In the genomic region with DNA sequence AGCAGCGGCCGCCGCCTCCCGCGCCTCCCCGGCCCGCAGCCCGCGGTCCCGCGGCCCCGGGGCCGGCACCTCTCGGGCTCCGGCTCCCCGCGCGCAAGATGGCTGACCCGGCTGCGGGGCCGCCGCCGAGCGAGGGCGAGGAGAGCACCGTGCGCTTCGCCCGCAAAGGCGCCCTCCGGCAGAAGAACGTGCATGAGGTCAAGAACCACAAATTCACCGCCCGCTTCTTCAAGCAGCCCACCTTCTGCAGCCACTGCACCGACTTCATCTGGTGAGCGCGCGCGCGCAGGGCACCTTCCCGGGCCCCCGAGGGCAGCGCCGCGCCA, we compare ENCODE assay signal across 9 cellular contexts. TPM values are rescaled to one million over a fixed set of nuclear protein-coding genes. Genes with fewer than 3 reads are reported as not detected.
DNase-seq lines count a peak whose midpoint lies in the region; ATAC-seq and TF ChIP-seq lines count a peak whose summit lies in the region.
"Had no signal": no experiment of that assay in that cellular context is flagged by ENCODE, and none has a peak within 500 bp of the region (broad histone marks: within the 10 kb centered on the region; RNA-seq: fewer than 3 reads in every experiment).

No MANE protein-coding gene starts in this region.

- H3K9me3 ChIP-seq in hepatocyte (ENCODE audit: low read depth), result no peaks in the 10 kb centered on the region
- no peaks in the 10 kb centered on the region for H3K9me3 ChIP-seq in tibial artery

- CTCF ChIA-PET in activated naive CD4-positive, alpha-beta T cell treated with anti-CD3 and anti-CD28 coated beads for 36 hours (lab: Charles Lee), result no interaction called here

- H3K4me3 Mint-ChIP-seq in activated naive CD4-positive, alpha-beta T cell treated with anti-CD3 and anti-CD28 coated beads for 36 hours, result peak overlapping the region; percentile 91
- no peak overlapping the region for H3K4me3 Mint-ChIP-seq in osteocyte (ENCODE audit: unreplicated experiment)

- H4K20me1 ChIP-seq in KMS-11 (ENCODE audit: insufficient read depth) (no peaks in the 10 kb centered on the region), hepatocyte (ENCODE audit: insufficient read depth, poor library complexity, severe bottlenecking) (no peaks in the 10 kb centered on the region)

- peak overlapping the region; percentile 76 for H2AFZ ChIP-seq in KMS-11 (ENCODE audit: low read depth)
- peak overlapping the region; percentile 63 for H2AFZ ChIP-seq in hepatocyte

- H3K27me3 ChIP-seq in KMS-11 (ENCODE audit: insufficient read depth, low read depth) (no peaks in the 10 kb centered on the region), hepatocyte (peaks cover 73% of the 10 kb centered on the region), tibial artery (peaks cover 0 to 22% of the 10 kb centered on the region in 2 donors)

- peaks cover 6% of the 10 kb centered on the region for H3K36me3 Mint-ChIP-seq in activated naive CD4-positive, alpha-beta T cell treated with anti-CD3 and anti-CD28 coated beads for 36 hours (ENCODE audit: low read depth)
- H3K36me3 Mint-ChIP-seq in osteocyte (ENCODE audit: unreplicated experiment), result no peaks in the 10 kb centered on the region

- DNase-seq in activated naive CD4-positive, alpha-beta T cell treated with anti-CD3 and anti-CD28 coated beads for 36 hours, result no peak
- no peak for DNase-seq in activated naive CD4-positive, alpha-beta T cell treated with anti-CD3 and anti-CD28 coated beads, Interleukin-2, amount 50 U/mL, for 16 hours
- DNase-seq in hepatocyte (ENCODE audit: low spot score), result no peak
- DNase-seq in tibial artery, result no peak
- DNase-seq in NCI-H1105 (lab: John Stamatoyannopoulos, UW), result no peak
- DNase-seq in osteocyte (ENCODE audit: extremely low spot score, unreplicated experiment), result no peak

- H3K9me2 ChIP-seq in hepatocyte (replicated peaks; ENCODE audit: insufficient read depth), result no peaks in the 10 kb centered on the region

- no peaks in the 10 kb centered on the region for H3K79me2 ChIP-seq in KMS-11 (ENCODE audit: insufficient read depth, low read depth)
- H3K79me2 ChIP-seq in hepatocyte, result no peaks in the 10 kb centered on the region

- intact Hi-C loops in activated naive CD4-positive, alpha-beta T cell treated with anti-CD3 and anti-CD28 coated beads for 36 hours (cut with micrococcal nuclease), result loop anchor here (10.0 kb wide), 1 partner anchor 709 kb away; no protein-coding TSS in a partner anchor
- intact Hi-C loops in tibial artery (cut with DNase I; ENCODE audit: low total_unique reads), result no loop called here

- no peak overlapping the region for H3K9ac ChIP-seq in KMS-11

- peak overlapping the region; percentile 72 for H3K4me2 ChIP-seq in KMS-11
- peak overlapping the region; percentile 94 for H3K4me2 ChIP-seq in hepatocyte

- no peak overlapping the region for H3K27ac Mint-ChIP-seq in activated naive CD4-positive, alpha-beta T cell treated with anti-CD3 and anti-CD28 coated beads for 36 hours
- no peak overlapping the region for H3K27ac Mint-ChIP-seq in osteocyte (ENCODE audit: unreplicated experiment)

- H3K4me3 ChIP-seq in KMS-11 (IDR thresholded peaks at IDR 0.05; ENCODE audit: insufficient read depth, low read depth, low read length) (no peak overlapping the region), hepatocyte (no peak overlapping the region), tibial artery (peak overlapping the region; percentile 54 to 57)

- H3K36me3 ChIP-seq in KMS-11 (ENCODE audit: insufficient read depth) (no peaks in the 10 kb centered on the region), hepatocyte (replicated peaks; ENCODE audit: insufficient read depth, low read depth) (no peaks in the 10 kb centered on the region), tibial artery (no peaks in the 10 kb centered on the region)

- H3K27ac ChIP-seq in KMS-11 (no peak overlapping the region), hepatocyte (no peak overlapping the region), tibial artery (no peak overlapping the region)
- H3K27ac ChIP-seq: VCaP had no signal

- ATAC-seq in HG03457 (IDR thresholded peaks at IDR 0.05; ENCODE audit: unreplicated experiment), result no peak

- WGBS in hepatocyte (ENCODE audit: low lambda C conversion rate, missing lambda C conversion rate), result 0% methylated on average over 40 of the region's 45 CpGs

- H3K4me1 Mint-ChIP-seq in activated naive CD4-positive, alpha-beta T cell treated with anti-CD3 and anti-CD28 coated beads for 36 hours (ENCODE audit: low read depth), result peaks cover 62% of the 10 kb centered on the region
- peaks cover 10% of the 10 kb centered on the region for H3K4me1 Mint-ChIP-seq in osteocyte (ENCODE audit: unreplicated experiment)

- H3K27me3 Mint-ChIP-seq in activated naive CD4-positive, alpha-beta T cell treated with anti-CD3 and anti-CD28 coated beads for 36 hours (ENCODE audit: low read depth), result no peaks in the 10 kb centered on the region
- peaks cover 58% of the 10 kb centered on the region for H3K27me3 Mint-ChIP-seq in osteocyte (ENCODE audit: unreplicated experiment)

- H3K9me3 Mint-ChIP-seq in activated naive CD4-positive, alpha-beta T cell treated with anti-CD3 and anti-CD28 coated beads for 36 hours, result peaks cover 2% of the 10 kb centered on the region
- H3K9me3 Mint-ChIP-seq in osteocyte (ENCODE audit: unreplicated experiment), result no peaks in the 10 kb centered on the region

- no peak for TF ChIP-seq CTCF in KMS-11 (conservative IDR thresholded peaks at IDR 0.05; ENCODE audit: low read depth, low read length)
- TF ChIP-seq CTCF in hepatocyte (IDR thresholded peaks at IDR 0.05; ENCODE audit: poor library complexity), result no peak
- TF ChIP-seq CTCF in tibial artery (IDR thresholded peaks at IDR 0.05), result no peak
- no peak for TF ChIP-seq CTCF in osteocyte (IDR thresholded peaks at IDR 0.05)

- H3K4me1 ChIP-seq in KMS-11 (ENCODE audit: low read depth, poor library complexity, severe bottlenecking) (peaks cover 5% of the 10 kb centered on the region), hepatocyte (ENCODE audit: insufficient read depth) (no peaks in the 10 kb centered on the region), tibial artery (peaks cover 0 to 25% (median 8%) of the 10 kb centered on the region in 4 donors)

RNA-seq across cellular contexts. Expression of a gene that starts 0.3 kb away (rescaled TPM):
- 10 to 100 TPM; 37.1 to 38.9 TPM for total RNA-seq in activated naive CD4-positive, alpha-beta T cell treated with anti-CD3 and anti-CD28 coated beads for 36 hours
- 0.40 and 0.70 TPM in 2 replicates for total RNA-seq in hepatocyte
- 0.74 and 0.92 TPM in 2 replicates for polyA plus RNA-seq in hepatocyte
- total RNA-seq in osteocyte, result not detected in 2 replicates

Comparison
In these comparisons a context has a peak if more than half of its experiments do, and no peak if none do; other contexts are left out.
1. H3K4me3 ChIP-seq: peak in tibial artery (2 of 2); none in KMS-11 (single experiment) and hepatocyte (single experiment).
2. RNA of a gene that starts 0.3 kb away (total RNA-seq): 37.1 to 38.9 TPM in activated naive CD4-positive, alpha-beta T cell treated with anti-CD3 and anti-CD28 coated beads for 36 hours; 0.40 to 0.70 TPM in hepatocyte and not detected in osteocyte; every median in the first group is over 10 times any median in the second.